Comparison of ENCODE assay signal across 8 cellular contexts in genomic region chr3:53347261-53348064, GRCh38. TPM values are rescaled to one million over a fixed set of nuclear protein-coding genes. Genes with fewer than 3 reads are reported as not detected.
DNase-seq lines count a peak whose midpoint lies in the region; TF ChIP-seq lines count a peak whose summit lies in the region.

TSS of gene DCP1A (minus strand) at chr3:53347543. CDS start at chr3:53347517, 26 bp downstream.

- H3F3A ChIP-seq in SK-N-SH (replicated peaks; ENCODE audit: insufficient read depth) = no peaks in the 10 kb centered on the region

- H3K9ac ChIP-seq in SK-N-SH = peak within 1 kb of the TSS; percentile 95

- TF ChIP-seq EP300 in SK-N-SH (IDR thresholded peaks at IDR 0.05; ENCODE audit: borderline replicate concordance in 1 of 2, low read depth in 1 of 2, low read length in 1 of 2) = peak in 1 of 2 experiments; percentile 50; a peak in 1 of 4 replicates

- WGBS in SK-N-SH (ENCODE audit: low lambda C conversion rate) = 1% methylated on average over 19 of the region's 61 CpGs

- H3K4me2 ChIP-seq in SK-N-SH = peak within 1 kb of the TSS; percentile 76

- peaks cover 5 to 21% of the 10 kb centered on the region in 2 experiments for H3K36me3 ChIP-seq in SK-N-SH (replicated peaks in 1 of 2; ENCODE audit: control insufficient read depth in 1 of 2, insufficient read depth in 2 of 2, low read length in 1 of 2)

- H3K9me3 ChIP-seq in SK-N-SH = no peaks in the 10 kb centered on the region

- no peak for TF ChIP-seq CTCF in HFF-Myc (IDR thresholded peaks at IDR 0.05; ENCODE audit: low read depth, low read length, missing control alignments)
- TF ChIP-seq CTCF in SK-N-SH (IDR thresholded peaks at IDR 0.05) = no peak

- no peak for TF ChIP-seq RAD21 in SK-N-SH (IDR thresholded peaks at IDR 0.05; ENCODE audit: low read length)

- peak within 1 kb of the TSS; percentile 77 to 94 for H3K27ac ChIP-seq in SK-N-SH (ENCODE audit: low read depth in 2 of 2, low read length in 1 of 2)
- H3K27ac ChIP-seq in temporal lobe (ENCODE audit: low read depth, low read length) = peak within 1 kb of the TSS; percentile 83

- POLR2A ChIA-PET in SK-N-SH (lab: Yijun Ruan, JAX) = interaction anchor here (0.7 to 1.8 kb wide), 6 partner anchors 8 to 544 kb away, joined by 3 to 6 read pairs (median 4); partner anchors contain the start of gene SELENOK

- DNase-seq in GM04504 (ENCODE audit: low read depth) (peak; percentile 93), HFF-Myc (ENCODE audit: extremely low read depth, low read depth) (peak; percentile 90), NAMALWA (ENCODE audit: low spot score) (peak; percentile 93), SK-N-SH (peak; percentile 96), globus pallidus (ENCODE audit: low spot score) (peak; percentile 95), occipital lobe (lab: John Stamatoyannopoulos, UW) (peak; percentile 94)
- peak; percentile 95 for DNase-seq in activated naive CD4-positive, alpha-beta T cell treated with anti-CD3 and anti-CD28 coated beads, Interleukin-2, amount 50 U/mL, for 16 hours

- peaks cover 48% of the 10 kb centered on the region for H3K79me2 ChIP-seq in SK-N-SH (ENCODE audit: insufficient read depth)

- H3K27me3 ChIP-seq in SK-N-SH (ENCODE audit: insufficient read depth) = no peaks in the 10 kb centered on the region

- H3K4me3 ChIP-seq in HFF-Myc (replicated peaks; ENCODE audit: low read depth, low read length) = peak within 1 kb of the TSS; percentile 98
- H3K4me3 ChIP-seq in SK-N-SH (ENCODE audit: low read depth in 2 of 2, low read length in 1 of 2) = peak within 1 kb of the TSS; percentile 80 to 86

- H3K9me2 ChIP-seq in SK-N-SH = no peaks in the 10 kb centered on the region

- H3K4me1 ChIP-seq in SK-N-SH (ENCODE audit: control insufficient read depth in 1 of 2, insufficient read depth in 2 of 2, low read depth in 1 of 2, low read length in 1 of 2) = peaks cover 9 to 13% of the 10 kb centered on the region in 2 experiments; a peak in 3 of 4 replicates

- CTCF ChIA-PET in SK-N-SH (lab: Yijun Ruan, JAX) = interaction anchor here (0.5 to 1.5 kb wide), 5 partner anchors 13 to 543 kb away, joined by 3 to 4 read pairs (median 3); no protein-coding TSS in a partner anchor

- H2AFZ ChIP-seq in SK-N-SH (ENCODE audit: low read depth) = peak within 1 kb of the TSS; percentile 98

- peaks cover 9% of the 10 kb centered on the region; the same call in 1 of the 2 replicates for H4K20me1 ChIP-seq in SK-N-SH (ENCODE audit: insufficient read depth)

TF ChIP-seq in SK-N-SH, 30 proteins besides CTCF, POLR2A, EP300 and RAD21 (continues in another document):
- TF ChIP-seq MXI1 (IDR thresholded peaks at IDR 0.05; ENCODE audit: low read depth, low read length) (peak; percentile 87), GABPA (IDR thresholded peaks at IDR 0.05; ENCODE audit: low read depth) (peak; percentile 99), ELF1 (IDR thresholded peaks at IDR 0.05) (peak; percentile 87), NFIC (IDR thresholded peaks at IDR 0.05; ENCODE audit: borderline replicate concordance) (no peak), SIN3A (IDR thresholded peaks at IDR 0.05; ENCODE audit: borderline replicate concordance, low read depth, low read length) (peak; percentile 90), FOXJ3 (CRISPR knock-in tag; IDR thresholded peaks at IDR 0.05) (peak; percentile 87; the same call in 1 of the 2 replicates), TEAD4 (IDR thresholded peaks at IDR 0.05; ENCODE audit: borderline replicate concordance, insufficient read depth) (peak; percentile 19; the same call in 1 of the 2 replicates), USF2 (IDR thresholded peaks at IDR 0.05; ENCODE audit: borderline replicate concordance, low read depth, low read length) (no peak), MEF2A (IDR thresholded peaks at IDR 0.05; ENCODE audit: borderline replicate concordance, low read depth) (no peak), IRF3 (IDR thresholded peaks at IDR 0.05; ENCODE audit: low read depth, low read length) (peak; percentile 28; the same call in 1 of the 2 replicates), GATA2 (CRISPR knock-in tag; IDR thresholded peaks at IDR 0.05) (peak; percentile 36; the same call in 1 of the 2 replicates), FOXM1 (IDR thresholded peaks at IDR 0.05; ENCODE audit: low read depth) (no peak), JUND (IDR thresholded peaks at IDR 0.05) (no peak), POLR2AphosphoS5 (IDR thresholded peaks at IDR 0.05; ENCODE audit: low read depth, low read length) (peak; percentile 97), YY1 (IDR thresholded peaks at IDR 0.05; ENCODE audit: low read depth) (peak; percentile 93), NRF1 (IDR thresholded peaks at IDR 0.05; ENCODE audit: low read depth, low read length) (no peak), EZH2phosphoT487 (IDR thresholded peaks at IDR 0.05; ENCODE audit: borderline replicate concordance, low read depth) (no peak), SMC3 (IDR thresholded peaks at IDR 0.05; ENCODE audit: low read depth, low read length) (no peak), RCOR1 (IDR thresholded peaks at IDR 0.05; ENCODE audit: low read length) (peak; percentile 28; the same call in 1 of the 2 replicates), PBX3 (IDR thresholded peaks at IDR 0.05) (no peak), TCF12 (IDR thresholded peaks at IDR 0.05) (peak; percentile 36; the same call in 1 of the 2 replicates), CHD2 (IDR thresholded peaks at IDR 0.05; ENCODE audit: low read length, partially characterized antibody) (peak; percentile 94), TAF1 (IDR thresholded peaks at IDR 0.05; ENCODE audit: borderline replicate concordance, low read depth, low read length) (peak; percentile 96), FOSL2 (IDR thresholded peaks at IDR 0.05; ENCODE audit: borderline replicate concordance, low read depth) (no peak)
- TF ChIP-seq, protein P1, sequence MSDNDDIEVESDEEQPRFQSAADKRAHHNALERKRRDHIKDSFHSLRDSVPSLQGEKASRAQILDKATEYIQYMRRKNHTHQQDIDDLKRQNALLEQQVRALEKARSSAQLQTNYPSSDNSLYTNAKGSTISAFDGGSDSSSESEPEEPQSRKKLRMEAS (IDR thresholded peaks at IDR 0.05; ENCODE audit: low read depth) = peak; percentile 92
- TF ChIP-seq, protein P2, sequence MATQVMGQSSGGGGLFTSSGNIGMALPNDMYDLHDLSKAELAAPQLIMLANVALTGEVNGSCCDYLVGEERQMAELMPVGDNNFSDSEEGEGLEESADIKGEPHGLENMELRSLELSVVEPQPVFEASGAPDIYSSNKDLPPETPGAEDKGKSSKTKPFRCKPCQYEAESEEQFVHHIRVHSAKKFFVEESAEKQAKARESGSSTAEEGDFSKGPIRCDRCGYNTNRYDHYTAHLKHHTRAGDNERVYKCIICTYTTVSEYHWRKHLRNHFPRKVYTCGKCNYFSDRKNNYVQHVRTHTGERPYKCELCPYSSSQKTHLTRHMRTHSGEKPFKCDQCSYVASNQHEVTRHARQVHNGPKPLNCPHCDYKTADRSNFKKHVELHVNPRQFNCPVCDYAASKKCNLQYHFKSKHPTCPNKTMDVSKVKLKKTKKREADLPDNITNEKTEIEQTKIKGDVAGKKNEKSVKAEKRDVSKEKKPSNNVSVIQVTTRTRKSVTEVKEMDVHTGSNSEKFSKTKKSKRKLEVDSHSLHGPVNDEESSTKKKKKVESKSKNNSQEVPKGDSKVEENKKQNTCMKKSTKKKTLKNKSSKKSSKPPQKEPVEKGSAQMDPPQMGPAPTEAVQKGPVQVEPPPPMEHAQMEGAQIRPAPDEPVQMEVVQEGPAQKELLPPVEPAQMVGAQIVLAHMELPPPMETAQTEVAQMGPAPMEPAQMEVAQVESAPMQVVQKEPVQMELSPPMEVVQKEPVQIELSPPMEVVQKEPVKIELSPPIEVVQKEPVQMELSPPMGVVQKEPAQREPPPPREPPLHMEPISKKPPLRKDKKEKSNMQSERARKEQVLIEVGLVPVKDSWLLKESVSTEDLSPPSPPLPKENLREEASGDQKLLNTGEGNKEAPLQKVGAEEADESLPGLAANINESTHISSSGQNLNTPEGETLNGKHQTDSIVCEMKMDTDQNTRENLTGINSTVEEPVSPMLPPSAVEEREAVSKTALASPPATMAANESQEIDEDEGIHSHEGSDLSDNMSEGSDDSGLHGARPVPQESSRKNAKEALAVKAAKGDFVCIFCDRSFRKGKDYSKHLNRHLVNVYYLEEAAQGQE (IDR thresholded peaks at IDR 0.05; ENCODE audit: low read depth, low read length) = 0 out of 2 replicates have a peak, but pooled peaks have one; percentile 4

RNA-seq across cellular contexts. Expression of gene DCP1A, which starts in this region (rescaled TPM):
- polyA plus RNA-seq in SK-N-SH (2012; rRNA removed) = 12.9 and 17.4 TPM in 2 replicates
- 12.1 and 12.8 TPM in 2 replicates for polyA plus RNA-seq in SK-N-SH (2012; cell fraction: cytosol; rRNA removed)
- polyA plus RNA-seq in SK-N-SH (2012; cell fraction: nucleus; rRNA removed) = 10.9 and 17.1 TPM in 2 replicates
- total RNA-seq in occipital lobe (12.9 TPM), temporal lobe (13.3 TPM)

Comparison
In these comparisons a context has a peak if more than half of its experiments do, and no peak if none do; other contexts are left out.
1. Peak in every context shown above with its lines: DNase-seq, H3K4me3 ChIP-seq and H3K27ac ChIP-seq.